Comparison of ENCODE assay signal across 11 cellular contexts in genomic region chr10:74418285-74418872, GRCh38.
DNase-seq lines count a peak whose midpoint lies in the region; ATAC-seq and TF ChIP-seq lines count a peak whose summit lies in the region.
"Had no signal": no experiment of that assay in that cellular context is flagged by ENCODE, and none has a peak within 500 bp of the region (broad histone marks: within the 10 kb centered on the region; RNA-seq: fewer than 3 reads in every experiment).

No MANE protein-coding gene starts in this region.

- H3K4me3 ChIP-seq in adipocyte (ENCODE audit: low read length): no peak overlapping the region
- H3K4me3 ChIP-seq in right lobe of liver: no peak overlapping the region
- no peak overlapping the region for H3K4me3 ChIP-seq in smooth muscle cell

- no peaks in the 10 kb centered on the region for H3K4me1 ChIP-seq in adipocyte (ENCODE audit: control insufficient read depth, insufficient read depth, low read length)
- peaks cover 0 to 9% (median 0%) of the 10 kb centered on the region in 4 donors for H3K4me1 ChIP-seq in right lobe of liver
- peaks cover 17% of the 10 kb centered on the region for H3K4me1 ChIP-seq in smooth muscle cell (ENCODE audit: low read depth)

- TF ChIP-seq POLR2A in right lobe of liver (IDR thresholded peaks at IDR 0.05): no peak

- H3K27me3 ChIP-seq in adipocyte (replicated peaks; ENCODE audit: control insufficient read depth, insufficient read depth, low read length): no peaks in the 10 kb centered on the region
- H3K27me3 ChIP-seq in right lobe of liver: no peaks in the 10 kb centered on the region
- H3K27me3 ChIP-seq in smooth muscle cell (ENCODE audit: low read depth): no peaks in the 10 kb centered on the region

- no peak overlapping the region for H3K4me2 ChIP-seq in smooth muscle cell

- ATAC-seq in right lobe of liver: peak; percentile 43 to 78 (median 64)
- ATAC-seq in GM21717 (IDR thresholded peaks at IDR 0.05; ENCODE audit: unreplicated experiment): no peak
- ATAC-seq in HG03175 (IDR thresholded peaks at IDR 0.05; ENCODE audit: unreplicated experiment): no peak
- no peak for ATAC-seq in GM18517 (IDR thresholded peaks at IDR 0.05; ENCODE audit: unreplicated experiment)
- ATAC-seq: activated naive CD4-positive, alpha-beta T cell treated with anti-CD3 and anti-CD28 coated beads, Interleukin-2, amount 50 U/mL, for 72 hours; Panc1 had no signal

- no peaks in the 10 kb centered on the region for H4K20me1 ChIP-seq in smooth muscle cell (ENCODE audit: low read depth)

- H3F3A ChIP-seq in smooth muscle cell (ENCODE audit: low read depth): no peaks in the 10 kb centered on the region

- H3K9me3 ChIP-seq in adipocyte (ENCODE audit: control insufficient read depth, low read length) (no peaks in the 10 kb centered on the region), right lobe of liver (no peaks in the 10 kb centered on the region), smooth muscle cell (replicated peaks; ENCODE audit: low read depth) (no peaks in the 10 kb centered on the region)

- H3K36me3 ChIP-seq in adipocyte (ENCODE audit: control insufficient read depth, insufficient read depth, low read length, severe bottlenecking) (peaks cover under 1% of the 10 kb centered on the region), right lobe of liver (no peaks in the 10 kb centered on the region), smooth muscle cell (ENCODE audit: low read depth) (no peaks in the 10 kb centered on the region)

- no peak overlapping the region for H3K9ac ChIP-seq in adipocyte (ENCODE audit: low read length)
- no peak overlapping the region for H3K9ac ChIP-seq in smooth muscle cell (ENCODE audit: low read depth)

- 53% methylated on average over 4 of the region's 4 CpGs for WGBS in right lobe of liver (ENCODE audit: insufficient coverage, low coverage, low lambda C conversion rate, missing lambda C conversion rate)
- WGBS in smooth muscle cell (ENCODE audit: low lambda C conversion rate): 55% methylated on average over 4 of the region's 4 CpGs

- H3K27ac ChIP-seq in right lobe of liver (peak overlapping the region in 1 of 3 donors; percentile 24), smooth muscle cell (ENCODE audit: low read depth) (no peak overlapping the region)

- intact Hi-C loops in right lobe of liver (cut with DNase I): no loop called here

- DNase-seq in COLO668 (lab: John Stamatoyannopoulos, UW; ENCODE audit: unreplicated experiment): peak; percentile 59
- DNase-seq in NCI-H1694 (lab: John Stamatoyannopoulos, UW): peak; percentile 95
- DNase-seq in adipocyte (ENCODE audit: low read depth): peak; percentile 10
- DNase-seq in right lobe of liver: no peak
- DNase-seq in smooth muscle cell (lab: John Stamatoyannopoulos, UW; ENCODE audit: unreplicated experiment): no peak
- DNase-seq: left cardiac atrium had no signal

- H3K79me2 ChIP-seq in smooth muscle cell (ENCODE audit: low read depth): no peaks in the 10 kb centered on the region

- H2AFZ ChIP-seq in smooth muscle cell (ENCODE audit: low read depth): no peak overlapping the region

- no peak for TF ChIP-seq CTCF in right lobe of liver (IDR thresholded peaks at IDR 0.05)
- no peak for TF ChIP-seq CTCF in smooth muscle cell (IDR thresholded peaks at IDR 0.05; ENCODE audit: borderline replicate concordance, insufficient read depth, poor library complexity, severe bottlenecking)

Comparison
In these comparisons a context has a peak if more than half of its experiments do, and no peak if none do; other contexts are left out.
1. DNase-seq: peak in COLO668 (single experiment), NCI-H1694 (single experiment) and adipocyte (single experiment); none in right lobe of liver (0 of 3) and smooth muscle cell (single experiment).
2. ATAC-seq: peak in right lobe of liver (4 of 4); none in GM21717 (single experiment), HG03175 (single experiment) and GM18517 (single experiment).